In genomic region chr4:6222761-6223292, GRCh38 we compare ENCODE assay signal across 13 cellular contexts. TPM values are rescaled to one million over a fixed set of nuclear protein-coding genes. Genes with fewer than 3 reads are reported as not detected.
DNase-seq lines count a peak whose midpoint lies in the region; ATAC-seq and TF ChIP-seq lines count a peak whose summit lies in the region.
"Had no signal": no experiment of that assay in that cellular context is flagged by ENCODE, and none has a peak within 500 bp of the region (broad histone marks: within the 10 kb centered on the region; RNA-seq: fewer than 3 reads in every experiment).

No MANE protein-coding gene starts in this region.

- TF ChIP-seq CTCF in brain (conservative IDR thresholded peaks at IDR 0.05) (no peak), nephron (IDR thresholded peaks at IDR 0.05; ENCODE audit: unreplicated experiment in 3 of 3) (no peak)

- H3K36me3 Mint-ChIP-seq in brain (no peaks in the 10 kb centered on the region), nephron (ENCODE audit: low read depth) (no peaks in the 10 kb centered on the region)

- H3K9me3 Mint-ChIP-seq in brain (peaks cover 0 to 11% (median 4%) of the 10 kb centered on the region in 5 experiments), nephron (peaks cover 2% of the 10 kb centered on the region)
- H3K9me3 Mint-ChIP-seq: activated B cell treated with CpG ODN at 0.5 μM for 24 hours; activated T-cell treated with anti-CD3 and anti-CD28 coated beads, Interleukin-2, amount 50 U/mL, for 72 hours had no signal

- no peak for ATAC-seq in HG02678 (IDR thresholded peaks at IDR 0.05; ENCODE audit: unreplicated experiment)

- POLR2A ChIA-PET in HEK293T (lab: Yijun Ruan, JAX), result no interaction called here

- H3K27me3 Mint-ChIP-seq in brain (peaks cover 46% of the 10 kb centered on the region), nephron (ENCODE audit: low read depth) (peaks cover 78% of the 10 kb centered on the region)

- DNase-seq in DMS53 treated with DMSO at 0.1 percent for 48 hours (lab: John Stamatoyannopoulos, UW; ENCODE audit: unreplicated experiment) (peak; percentile 34), HEK293T (ENCODE audit: extremely low spot score) (peak; percentile 69), RPMI8226 (no peak), HPDE6-E6E7 (ENCODE audit: extremely low spot score) (no peak)
- DNase-seq: activated B cell treated with CpG ODN at 0.5 μM for 24 hours; activated T-cell treated with anti-CD3 and anti-CD28 coated beads, Interleukin-2, amount 50 U/mL, for 72 hours; HCEC 1CT; KG1; SIG-M5 had no signal

- H3K4me3 Mint-ChIP-seq in brain (peak overlapping the region; percentile 39 to 70 (median 52)), nephron (peak overlapping the region; percentile 21 to 24 (median 22))
- H3K4me3 Mint-ChIP-seq: activated B cell treated with CpG ODN at 0.5 μM for 24 hours; activated T-cell treated with anti-CD3 and anti-CD28 coated beads, Interleukin-2, amount 50 U/mL, for 72 hours had no signal

- CTCF ChIA-PET in HEK293T (lab: Yijun Ruan, JAX), result no interaction called here

- H3K4me1 Mint-ChIP-seq in brain (peaks cover 33% of the 10 kb centered on the region), nephron (peaks cover 5% of the 10 kb centered on the region)
- H3K4me1 Mint-ChIP-seq: activated B cell treated with CpG ODN at 0.5 μM for 24 hours had no signal

- H3K27ac Mint-ChIP-seq in brain, result peak overlapping the region in 1 of 5 experiments; percentile 21
- no peak overlapping the region for H3K27ac Mint-ChIP-seq in nephron
- H3K27ac Mint-ChIP-seq: activated B cell treated with CpG ODN at 0.5 μM for 24 hours; activated T-cell treated with anti-CD3 and anti-CD28 coated beads, Interleukin-2, amount 50 U/mL, for 72 hours had no signal

TF ChIP-seq in HEK293T, 16 proteins besides CTCF, POLR2A, EP300 and RAD21:
- no peak for TF ChIP-seq L3MBTL2 (conservative IDR thresholded peaks at IDR 0.05)
- TF ChIP-seq, protein P1, sequence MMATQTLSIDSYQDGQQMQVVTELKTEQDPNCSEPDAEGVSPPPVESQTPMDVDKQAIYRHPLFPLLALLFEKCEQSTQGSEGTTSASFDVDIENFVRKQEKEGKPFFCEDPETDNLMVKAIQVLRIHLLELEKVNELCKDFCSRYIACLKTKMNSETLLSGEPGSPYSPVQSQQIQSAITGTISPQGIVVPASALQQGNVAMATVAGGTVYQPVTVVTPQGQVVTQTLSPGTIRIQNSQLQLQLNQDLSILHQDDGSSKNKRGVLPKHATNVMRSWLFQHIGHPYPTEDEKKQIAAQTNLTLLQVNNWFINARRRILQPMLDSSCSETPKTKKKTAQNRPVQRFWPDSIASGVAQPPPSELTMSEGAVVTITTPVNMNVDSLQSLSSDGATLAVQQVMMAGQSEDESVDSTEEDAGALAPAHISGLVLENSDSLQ (IDR thresholded peaks at IDR 0.05), result peak; percentile 72
- TF ChIP-seq FOXA1 (IDR thresholded peaks at IDR 0.05), result no peak

RNA-seq across cellular contexts. Expression of gene JAKMIP1, which starts 22.5 kb away (rescaled TPM):
- polyA plus RNA-seq in brain (ENCODE audit: insufficient read depth, low read depth, low replicate concordance), result 42.6 TPM
- polyA plus RNA-seq: endothelial cell of umbilical vein had no signal

RNA-seq across cellular contexts. Expression of gene WFS1, which starts 46.8 kb away (rescaled TPM):
- 39.2 TPM for polyA plus RNA-seq in brain (ENCODE audit: insufficient read depth, low read depth, low replicate concordance)

Comparison
In these comparisons a context has a peak if more than half of its experiments do, and no peak if none do; other contexts are left out.
1. DNase-seq: peak in DMS53 treated with DMSO at 0.1 percent for 48 hours (single experiment) and HEK293T (single experiment); none in RPMI8226 (single experiment) and HPDE6-E6E7 (single experiment).